Comparison of ENCODE assay signal across 12 cellular contexts in genomic region chr18:23529597-23529996, GRCh38. TPM values are rescaled to one million over a fixed set of nuclear protein-coding genes. Genes with fewer than 3 reads are reported as not detected.
A peak's percentile ranks its signal among the peaks of the same experiment; 100 is the strongest.
DNase-seq lines count a peak whose midpoint lies in the region; ATAC-seq and TF ChIP-seq lines count a peak whose summit lies in the region.
"Had no signal": no experiment of that assay in that cellular context is flagged by ENCODE, and none has a peak within 500 bp of the region (broad histone marks: within the 10 kb centered on the region; RNA-seq: fewer than 3 reads in every experiment).

No MANE protein-coding gene starts in this region.

- no peaks in the 10 kb centered on the region for H3K79me2 ChIP-seq in PC-3 (ENCODE audit: low read length)

- H2AFZ ChIP-seq in PC-3 (ENCODE audit: low read length): no peak overlapping the region

- ATAC-seq in PC-3 (peak; percentile 72), HG03135 (IDR thresholded peaks at IDR 0.05; ENCODE audit: unreplicated experiment) (no peak), heart right ventricle (no peak)
- peak; percentile 68 for ATAC-seq in stimulated activated memory B cell treated with anti-CD40 and anti-IgM and Interleukin-4, amounts not matched to agents 10 μg/mL and 1 μg/mL and 100 μg/mL, for 72 hours

- peaks cover 6% of the 10 kb centered on the region for H3F3A ChIP-seq in PC-3 (ENCODE audit: low read length, unreplicated experiment)

- no peak for DNase-seq in activated CD4-positive, alpha-beta T cell treated with anti-CD3 and anti-CD28 coated beads, Interleukin-2, amount 10 ng/mL, durations not matched to agents 24 days and 14 days
- DNase-seq in activated CD4-positive, alpha-beta T cell treated with anti-CD3 and anti-CD28 coated beads for 1 hour: no peak
- peak; percentile 91 for DNase-seq in PC-3
- DNase-seq in epithelial cell of esophagus (ENCODE audit: low read depth): peak; percentile 90
- no peak for DNase-seq in NCI-H1694 treated with DMSO at 0.1 percent for 48 hours (lab: John Stamatoyannopoulos, UW)
- no peak for DNase-seq in heart right ventricle
- DNase-seq: KBM-7; NK-92 treated with Interleukin-12 subunit alpha and Interleukin-12 subunit beta, amount 100 ng/mL, for 24 hours; stimulated activated CD4-positive, alpha-beta T cell treated with anti-CD3 and anti-CD28 coated beads, Interleukin-2, amount 100 ng/mL, for 24 hours had no signal

- H3K27ac ChIP-seq in PC-3 (ENCODE audit: low read length) (peak overlapping the region; percentile 78), heart right ventricle (peak overlapping the region in 1 of 10 donors; percentile 18)

- TF ChIP-seq CTCF in PC-3 (conservative IDR thresholded peaks at IDR 0.05; ENCODE audit: low read depth, low read length): no peak
- no peak for TF ChIP-seq CTCF in epithelial cell of esophagus (IDR thresholded peaks at IDR 0.05; ENCODE audit: insufficient read depth, low read depth, low read length, missing control alignments)
- TF ChIP-seq CTCF in heart right ventricle (IDR thresholded peaks at IDR 0.05): no peak

- peak overlapping the region; percentile 45 for H3K4me2 ChIP-seq in PC-3 (ENCODE audit: low read length)

- no peaks in the 10 kb centered on the region for H3K27me3 ChIP-seq in PC-3 (ENCODE audit: low read length)
- H3K27me3 ChIP-seq in heart right ventricle: no peaks in the 10 kb centered on the region
- H3K27me3 ChIP-seq: esophagus muscularis mucosa had no signal

- H3K9me3 ChIP-seq in PC-3 (ENCODE audit: low read length): no peaks in the 10 kb centered on the region
- H3K9me3 ChIP-seq in heart right ventricle: no peaks in the 10 kb centered on the region
- H3K9me3 ChIP-seq: esophagus muscularis mucosa had no signal

- POLR2A ChIA-PET in PC-3 (lab: Charles Lee; ENCODE audit: unreplicated experiment): no interaction called here

- no peaks in the 10 kb centered on the region for H3K9me3 Mint-ChIP-seq in activated CD4-positive, alpha-beta T cell treated with anti-CD3 and anti-CD28 coated beads, Interleukin-2, amount 10 ng/mL, durations not matched to agents 24 days and 14 days
- no peaks in the 10 kb centered on the region for H3K9me3 Mint-ChIP-seq in stimulated activated memory B cell treated with anti-CD40 and anti-IgM and Interleukin-4, amounts not matched to agents 10 μg/mL and 1 μg/mL and 100 μg/mL, for 72 hours

- H3K4me1 ChIP-seq in PC-3 (ENCODE audit: insufficient read depth, low read length): peaks cover 31% of the 10 kb centered on the region
- H3K4me1 ChIP-seq in heart right ventricle: peaks cover 0 to 26% (median 0%) of the 10 kb centered on the region in 9 donors

- intact Hi-C loops in activated CD4-positive, alpha-beta T cell treated with anti-CD3 and anti-CD28 coated beads, Interleukin-2, amount 10 ng/mL, durations not matched to agents 24 days and 14 days (cut with micrococcal nuclease): no loop called here
- intact Hi-C loops in PC-3 (cut with micrococcal nuclease): no loop called here
- intact Hi-C loops in heart right ventricle (cut with DNase I): no loop called here

- WGBS in heart right ventricle, 2 donors: 80 to 88% methylated on average over 4 of the region's 4 CpGs

- H4K20me1 ChIP-seq in PC-3 (ENCODE audit: low read length): no peaks in the 10 kb centered on the region

- H3K4me3 ChIP-seq in PC-3 (ENCODE audit: low read length): no peak overlapping the region
- no peak overlapping the region for H3K4me3 ChIP-seq in epithelial cell of esophagus (ENCODE audit: low read length)
- no peak overlapping the region for H3K4me3 ChIP-seq in heart right ventricle
- H3K4me3 ChIP-seq: esophagus muscularis mucosa had no signal

- H3K36me3 Mint-ChIP-seq in activated CD4-positive, alpha-beta T cell treated with anti-CD3 and anti-CD28 coated beads, Interleukin-2, amount 10 ng/mL, durations not matched to agents 24 days and 14 days (ENCODE audit: low read depth): peaks cover 68% of the 10 kb centered on the region
- H3K36me3 Mint-ChIP-seq in stimulated activated memory B cell treated with anti-CD40 and anti-IgM and Interleukin-4, amounts not matched to agents 10 μg/mL and 1 μg/mL and 100 μg/mL, for 72 hours: peaks cover 68% of the 10 kb centered on the region

- H3K27ac Mint-ChIP-seq in activated CD4-positive, alpha-beta T cell treated with anti-CD3 and anti-CD28 coated beads, Interleukin-2, amount 10 ng/mL, durations not matched to agents 24 days and 14 days: peak overlapping the region; percentile 48
- peak overlapping the region; percentile 51 for H3K27ac Mint-ChIP-seq in stimulated activated memory B cell treated with anti-CD40 and anti-IgM and Interleukin-4, amounts not matched to agents 10 μg/mL and 1 μg/mL and 100 μg/mL, for 72 hours

- no peak overlapping the region for H3K9ac ChIP-seq in PC-3 (ENCODE audit: low read length)

- peaks cover 4% of the 10 kb centered on the region for H3K4me1 Mint-ChIP-seq in activated CD4-positive, alpha-beta T cell treated with anti-CD3 and anti-CD28 coated beads, Interleukin-2, amount 10 ng/mL, durations not matched to agents 24 days and 14 days
- peaks cover 12% of the 10 kb centered on the region for H3K4me1 Mint-ChIP-seq in stimulated activated memory B cell treated with anti-CD40 and anti-IgM and Interleukin-4, amounts not matched to agents 10 μg/mL and 1 μg/mL and 100 μg/mL, for 72 hours

- BruUV-seq in PC-3 (replicated peaks; lab: Mats Ljungman, UMichigan): no TSS peak

- no peaks in the 10 kb centered on the region for H3K27me3 Mint-ChIP-seq in activated CD4-positive, alpha-beta T cell treated with anti-CD3 and anti-CD28 coated beads, Interleukin-2, amount 10 ng/mL, durations not matched to agents 24 days and 14 days
- no peaks in the 10 kb centered on the region for H3K27me3 Mint-ChIP-seq in stimulated activated memory B cell treated with anti-CD40 and anti-IgM and Interleukin-4, amounts not matched to agents 10 μg/mL and 1 μg/mL and 100 μg/mL, for 72 hours

- H3K36me3 ChIP-seq in PC-3 (ENCODE audit: low read depth, low read length) (peaks cover 66% of the 10 kb centered on the region), heart right ventricle (peaks cover 0 to 100% (median 79%) of the 10 kb centered on the region in 9 donors)

- CTCF ChIA-PET in PC-3 (lab: Charles Lee): no interaction called here

- no peaks in the 10 kb centered on the region for H3K9me2 ChIP-seq in PC-3 (replicated peaks; ENCODE audit: low read length)

- no peak overlapping the region for H3K4me3 Mint-ChIP-seq in activated CD4-positive, alpha-beta T cell treated with anti-CD3 and anti-CD28 coated beads, Interleukin-2, amount 10 ng/mL, durations not matched to agents 24 days and 14 days
- no peak overlapping the region for H3K4me3 Mint-ChIP-seq in stimulated activated memory B cell treated with anti-CD40 and anti-IgM and Interleukin-4, amounts not matched to agents 10 μg/mL and 1 μg/mL and 100 μg/mL, for 72 hours

RNA-seq across cellular contexts. Expression of gene RMC1, which starts 26.3 kb away (rescaled TPM):
- 51.0 and 52.8 TPM in 2 replicates for total RNA-seq in activated CD4-positive, alpha-beta T cell treated with anti-CD3 and anti-CD28 coated beads, Interleukin-2, amount 10 ng/mL, durations not matched to agents 24 days and 14 days
- 23.2 and 27.6 TPM in 2 replicates for total RNA-seq in PC-3 (2014; rRNA removed)
- total RNA-seq in heart right ventricle: 10 to 100 TPM; 12.4 to 21.6 (median 14.5) TPM
- 10 to 100 TPM; 23.9 to 29.6 TPM for polyA plus RNA-seq in heart right ventricle

RNA-seq across cellular contexts. Expression of gene NPC1, which starts 56.7 kb away (rescaled TPM):
- 26.3 and 29.9 TPM in 2 replicates for total RNA-seq in activated CD4-positive, alpha-beta T cell treated with anti-CD3 and anti-CD28 coated beads, Interleukin-2, amount 10 ng/mL, durations not matched to agents 24 days and 14 days
- total RNA-seq in PC-3 (2014; rRNA removed) (85.5 and 122 TPM in 2 replicates), heart right ventricle (10 to 100 TPM in 8 of 10 donors, 1 to 10 TPM in 2; 9.7 to 21.2 (median 13.3) TPM)
- polyA plus RNA-seq in heart right ventricle: 10 to 100 TPM in 1 of 2 donors, 1 to 10 TPM in 1; 8.9 to 34.4 TPM

Comparison
In these comparisons a context has a peak if more than half of its experiments do, and no peak if none do; other contexts are left out.
1. DNase-seq: peak in PC-3 (single experiment) and epithelial cell of esophagus (single experiment); none in activated CD4-positive, alpha-beta T cell treated with anti-CD3 and anti-CD28 coated beads, Interleukin-2, amount 10 ng/mL, durations not matched to agents 24 days and 14 days (single experiment), activated CD4-positive, alpha-beta T cell treated with anti-CD3 and anti-CD28 coated beads for 1 hour (single experiment), NCI-H1694 treated with DMSO at 0.1 percent for 48 hours (single experiment) and heart right ventricle (0 of 2).
2. ATAC-seq: peak in PC-3 (single experiment) and stimulated activated memory B cell treated with anti-CD40 and anti-IgM and Interleukin-4, amounts not matched to agents 10 μg/mL and 1 μg/mL and 100 μg/mL, for 72 hours (single experiment); none in HG03135 (single experiment) and heart right ventricle (0 of 8).